9 cellular contexts compared by ENCODE assay signal in genomic region chr7:112866424-112866823, GRCh38.
DNase-seq lines count a peak whose midpoint lies in the region; ATAC-seq and TF ChIP-seq lines count a peak whose summit lies in the region.
"Had no signal": no experiment of that assay in that cellular context is flagged by ENCODE, and none has a peak within 500 bp of the region (broad histone marks: within the 10 kb centered on the region; RNA-seq: fewer than 3 reads in every experiment).

No MANE protein-coding gene starts in this region.

- TF ChIP-seq CTCF in lung (IDR thresholded peaks at IDR 0.05; ENCODE audit: control extremely low read depth, extremely low read depth): no peak

- H3K4me1 ChIP-seq in lung (ENCODE audit: control insufficient read depth in 2 of 2, insufficient read depth in 2 of 2, low read length in 2 of 2): peaks cover 4 to 6% of the 10 kb centered on the region in 2 donors

- no peaks in the 10 kb centered on the region for H3K27me3 ChIP-seq in lung (ENCODE audit: control insufficient read depth, insufficient read depth)
- H3K27me3 ChIP-seq: MG63 had no signal

- WGBS in lung, 2 donors: 48 to 68% methylated on average over 4 of the region's 4 CpGs

- no peak overlapping the region for H3K4me3 ChIP-seq in lung
- H3K4me3 ChIP-seq: MG63 had no signal

- no peaks in the 10 kb centered on the region for H3K36me3 ChIP-seq in lung (ENCODE audit: control insufficient read depth in 2 of 2, insufficient read depth in 2 of 2, low read length in 2 of 2)
- H3K36me3 ChIP-seq: MG63 had no signal

- in situ Hi-C loops in ACHN (cut with HindIII; ENCODE audit: low pct_ligation_motif_present, low pct_unique_long_range_greater_than_20kb, low sequenced_read_pairs): no loop called here

- H3K27ac ChIP-seq in lung (ENCODE audit: low read depth in 1 of 2, low read length in 1 of 2): no peak overlapping the region

- DNase-seq in lung (ENCODE audit: low spot score) (no peak), ACHN (no peak), NCI-H345 treated with DMSO at 0.1 percent for 48 hours (lab: John Stamatoyannopoulos, UW; ENCODE audit: unreplicated experiment) (no peak), NCI-H1092 (lab: John Stamatoyannopoulos, UW) (no peak)
- DNase-seq in activated CD4-positive, alpha-beta T cell treated with anti-CD3 and anti-CD28 coated beads for 1 hour: no peak
- DNase-seq: MG63 had no signal

- H3K9me3 ChIP-seq in lung (ENCODE audit: control insufficient read depth in 2 of 2, insufficient read depth in 1 of 2, low read length in 1 of 2): no peaks in the 10 kb centered on the region
- H3K9me3 ChIP-seq: MG63 had no signal

- ATAC-seq in GM18517 (IDR thresholded peaks at IDR 0.05; ENCODE audit: unreplicated experiment) (peak; percentile 100), GM21360 (IDR thresholded peaks at IDR 0.05; ENCODE audit: unreplicated experiment) (peak; percentile 99), HG03135 (IDR thresholded peaks at IDR 0.05; ENCODE audit: unreplicated experiment) (peak; percentile 96), lung (ENCODE audit: insufficient read depth, low FRiP score) (peak; percentile 77)
